In the genomic region with DNA sequence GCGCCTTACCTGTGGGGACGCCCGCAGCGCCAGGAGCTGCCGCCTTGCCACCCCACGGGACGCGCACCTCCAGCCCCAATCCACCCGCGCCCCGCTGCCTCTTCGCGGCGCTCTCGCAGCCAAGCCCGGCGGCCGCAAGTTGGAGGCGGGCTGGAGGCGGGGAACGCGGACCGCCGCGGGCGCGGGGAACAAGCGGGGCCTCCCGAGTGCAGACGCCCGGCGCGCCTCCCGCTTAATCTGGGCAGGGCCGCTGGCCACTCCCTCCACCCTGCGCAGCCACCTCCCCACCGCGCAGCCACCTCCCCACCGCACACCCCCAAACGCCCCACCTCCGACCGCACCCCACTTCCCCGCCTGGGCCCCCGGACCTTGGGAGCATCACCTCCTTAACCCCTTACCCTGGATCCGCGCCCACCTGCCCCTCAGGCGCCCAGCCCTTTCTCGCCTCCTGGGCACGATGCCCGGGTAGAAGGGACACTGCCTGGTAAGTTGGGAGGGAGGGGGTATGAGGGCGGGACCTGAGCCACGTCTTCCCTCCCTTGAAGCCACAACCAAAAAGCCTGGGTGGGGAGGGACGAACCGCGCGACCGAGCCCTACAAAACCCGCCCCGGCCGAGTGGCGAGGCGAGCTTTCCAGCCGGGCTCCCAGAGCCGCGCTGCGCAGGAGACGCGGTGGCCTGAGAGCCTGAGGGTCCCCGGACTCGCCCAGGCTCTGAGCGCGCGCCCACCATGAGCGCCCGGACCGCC, we compare ENCODE assay signal across 7 cellular contexts. TPM values are rescaled to one million over a fixed set of nuclear protein-coding genes. Genes with fewer than 3 reads are reported as not detected.
DNase-seq lines count a peak whose midpoint lies in the region; ATAC-seq and TF ChIP-seq lines count a peak whose summit lies in the region.

A gene (plus strand): TSS at position 627 of the 747 bp plus-strand sequence. CDS start 103 bp downstream, at position 730.
A gene (minus strand): TSS at position 208 of the 747 bp plus-strand sequence. CDS start 16,722 bp downstream, outside the sequence.

- CTCF ChIA-PET in activated CD8-positive, alpha-beta memory T cell treated with anti-CD3 and anti-CD28 coated beads, Interleukin-2, amount 10 ng/mL, durations not matched to agents 7 days and 5 days (lab: Charles Lee), result no interaction called here

- peaks cover 7% of the 10 kb centered on the region for H3K4me1 Mint-ChIP-seq in activated CD8-positive, alpha-beta memory T cell treated with anti-CD3 and anti-CD28 coated beads, Interleukin-2, amount 10 ng/mL, durations not matched to agents 7 days and 5 days

- H3K4me3 ChIP-seq in GM12865 (ENCODE audit: low read depth, low read length), result peak within 1 kb of the TSS; percentile 96
- peak within 1 kb of the TSS; percentile 8 to 50 (median 38) for H3K4me3 ChIP-seq in sigmoid colon

- no peak for TF ChIP-seq CTCF in GM12865 (IDR thresholded peaks at IDR 0.05; ENCODE audit: insufficient read depth, low read depth, low read length, missing control alignments)
- TF ChIP-seq CTCF in sigmoid colon (IDR thresholded peaks at IDR 0.05), result no peak

- H3K4me1 ChIP-seq in sigmoid colon, result peaks cover 0 to 19% (median 17%) of the 10 kb centered on the region in 4 donors

- no peaks in the 10 kb centered on the region for H3K9me3 Mint-ChIP-seq in activated CD8-positive, alpha-beta memory T cell treated with anti-CD3 and anti-CD28 coated beads, Interleukin-2, amount 10 ng/mL, durations not matched to agents 7 days and 5 days (ENCODE audit: low read depth)

- no peaks in the 10 kb centered on the region for H3K36me3 Mint-ChIP-seq in activated CD8-positive, alpha-beta memory T cell treated with anti-CD3 and anti-CD28 coated beads, Interleukin-2, amount 10 ng/mL, durations not matched to agents 7 days and 5 days

- WGBS in sigmoid colon, 2 donors, result 1% methylated on average over 76 of the region's 76 CpGs

- H3K36me3 ChIP-seq in sigmoid colon, result no peaks in the 10 kb centered on the region

- peak within 1 kb of the TSS; percentile 47 for H3K4me3 Mint-ChIP-seq in activated CD8-positive, alpha-beta memory T cell treated with anti-CD3 and anti-CD28 coated beads, Interleukin-2, amount 10 ng/mL, durations not matched to agents 7 days and 5 days

- H3K27ac Mint-ChIP-seq in activated CD8-positive, alpha-beta memory T cell treated with anti-CD3 and anti-CD28 coated beads, Interleukin-2, amount 10 ng/mL, durations not matched to agents 7 days and 5 days, result no peak within 1 kb of the TSS

- ATAC-seq in GM21390 (IDR thresholded peaks at IDR 0.05; ENCODE audit: unreplicated experiment) (peak; percentile 64), HG03558 (IDR thresholded peaks at IDR 0.05; ENCODE audit: extremely low read depth, unreplicated experiment) (peak; percentile 14), left ventricle myocardium superior (peak; percentile 95)
- ATAC-seq in activated CD8-positive, alpha-beta memory T cell treated with anti-CD3 and anti-CD28 coated beads, Interleukin-2, amount 10 ng/mL, durations not matched to agents 7 days and 5 days, result peak; percentile 68

- H3K9me3 ChIP-seq in sigmoid colon, result peaks cover 0 to 3% (median 0%) of the 10 kb centered on the region in 4 donors

- H3K27ac ChIP-seq in sigmoid colon, result peak within 1 kb of the TSS in 1 of 4 donors; percentile 49

- H3K27me3 Mint-ChIP-seq in activated CD8-positive, alpha-beta memory T cell treated with anti-CD3 and anti-CD28 coated beads, Interleukin-2, amount 10 ng/mL, durations not matched to agents 7 days and 5 days, result peaks cover 73% of the 10 kb centered on the region

- peak; percentile 85 for DNase-seq in GM12865 (ENCODE audit: low read depth)
- DNase-seq in activated CD8-positive, alpha-beta memory T cell treated with anti-CD3 and anti-CD28 coated beads, Interleukin-2, amount 10 ng/mL, durations not matched to agents 7 days and 5 days, result no peak
- peak; percentile 84 for DNase-seq in left ventricle myocardium superior
- peak; percentile 67 for DNase-seq in sigmoid colon
- DNase-seq in SKM-1 treated with dmso at 0.1 percent for 144 hours (lab: John Stamatoyannopoulos, UW; ENCODE audit: unreplicated experiment), result no peak

- peaks cover 15 to 55% (median 20%) of the 10 kb centered on the region in 3 donors for H3K27me3 ChIP-seq in sigmoid colon

- intact Hi-C loops in left ventricle myocardium superior (cut with micrococcal nuclease) (no loop called here), sigmoid colon (cut with DNase I) (no loop called here)

- no peak for TF ChIP-seq POLR2A in sigmoid colon (IDR thresholded peaks at IDR 0.05)

- no peak for TF ChIP-seq EP300 in sigmoid colon (IDR thresholded peaks at IDR 0.05)

RNA-seq across cellular contexts. Expression of the first gene that starts in this region (rescaled TPM):
- total RNA-seq in activated CD8-positive, alpha-beta memory T cell treated with anti-CD3 and anti-CD28 coated beads, Interleukin-2, amount 10 ng/mL, durations not matched to agents 7 days and 5 days, result not detected
- total RNA-seq in left ventricle myocardium superior, result 4.5 TPM
- total RNA-seq in sigmoid colon, result 1 to 10 TPM in 2 of 4 donors, under 1 TPM in 2; 0.68 to 1.6 (median 1.1) TPM
- 1 to 10 TPM in 1 of 3 donors, under 1 TPM in 1, not detected in 1; under 0.01 to 1.0 TPM for polyA plus RNA-seq in sigmoid colon

RNA-seq across cellular contexts. Expression of the second gene that starts in this region (rescaled TPM):
- total RNA-seq in activated CD8-positive, alpha-beta memory T cell treated with anti-CD3 and anti-CD28 coated beads, Interleukin-2, amount 10 ng/mL, durations not matched to agents 7 days and 5 days, result not detected
- total RNA-seq in left ventricle myocardium superior, result 9.8 TPM
- 1 to 10 TPM in 3 of 4 donors, under 1 TPM in 1; 0.49 to 1.4 (median 1.1) TPM for total RNA-seq in sigmoid colon
- 1 to 10 TPM in 1 of 3 donors, not detected in 2; 1.6 TPM for polyA plus RNA-seq in sigmoid colon

Comparison
In these comparisons a context has a peak if more than half of its experiments do, and no peak if none do; other contexts are left out.
1. Peak in ATAC-seq in activated CD8-positive, alpha-beta memory T cell treated with anti-CD3 and anti-CD28 coated beads, Interleukin-2, amount 10 ng/mL, durations not matched to agents 7 days and 5 days; RNA of the genes that start here not detected or under 1 TPM.
2. DNase-seq: peak in GM12865 (single experiment), left ventricle myocardium superior (single experiment) and sigmoid colon (single experiment); none in activated CD8-positive, alpha-beta memory T cell treated with anti-CD3 and anti-CD28 coated beads, Interleukin-2, amount 10 ng/mL, durations not matched to agents 7 days and 5 days (single experiment) and SKM-1 treated with dmso at 0.1 percent for 144 hours (single experiment).
3. ATAC-seq: peak in every context shown above with its lines; median percentile 95 in left ventricle myocardium superior; 68 in activated CD8-positive, alpha-beta memory T cell treated with anti-CD3 and anti-CD28 coated beads, Interleukin-2, amount 10 ng/mL, durations not matched to agents 7 days and 5 days; 64 in GM21390; 14 in HG03558.